Comparison of ENCODE assay signal across 27 cellular contexts in the genomic region with DNA sequence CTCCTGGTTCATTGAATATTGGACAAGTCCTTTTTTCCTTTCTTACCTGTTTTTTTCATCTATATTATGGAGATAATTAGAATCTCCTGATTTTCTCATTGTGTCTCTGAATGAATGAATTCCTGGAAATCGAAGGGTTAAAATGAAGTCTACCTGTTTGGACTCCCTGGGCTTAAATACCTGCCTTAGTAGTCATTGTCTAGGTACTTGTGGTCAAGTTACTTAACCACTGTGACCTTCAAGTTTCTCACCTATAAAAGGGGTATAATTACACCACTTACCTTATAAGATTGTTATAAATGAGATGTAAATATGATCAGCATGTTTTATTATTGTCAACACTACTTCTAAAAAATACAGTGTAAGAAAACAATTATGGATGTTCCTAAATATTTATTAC.
"Had no signal": no experiment of that assay in that cellular context is flagged by ENCODE, and none has a peak within 500 bp of the region (broad histone marks: within the 10 kb centered on the region; RNA-seq: fewer than 3 reads in every experiment).

No MANE protein-coding gene starts in this region.

- ATAC-seq: left cardiac atrium; left ventricle myocardium superior; naive thymus-derived CD4-positive, alpha-beta T cell; sciatic nerve; stimulated activated effector memory CD8-positive, alpha-beta T cell treated with anti-CD3 and anti-CD28 coated beads, Interleukin-12 subunit alpha, Interleukin-12 subunit beta, amount 100 ng/mL, for 72 hours had no signal

- H3K36me3 ChIP-seq: brain microvascular endothelial cell, esophagus squamous epithelium, ovary, thoracic aorta had no signal

- H3K27ac ChIP-seq: brain microvascular endothelial cell, epithelial cell of prostate, esophagus squamous epithelium, ovary, skin epidermis, thoracic aorta, VCaP had no signal

- H3K4me1 ChIP-seq: esophagus squamous epithelium had no signal

- DNase-seq: activated CD4-positive, alpha-beta T cell treated with anti-CD3 and anti-CD28 coated beads for 4 hours; activated CD4-positive, alpha-beta T cell treated with anti-CD3 and anti-CD28 coated beads, Interleukin-2, amount 50 U/mL, for 48 hours; activated CD8-positive, alpha-beta memory T cell treated with anti-CD3 and anti-CD28 coated beads for 24 hours; activated effector memory CD4-positive, alpha-beta T cell treated with anti-CD3 and anti-CD28 coated beads, Interleukin-2, amount 50 U/mL, for 16 hours; activated naive CD4-positive, alpha-beta T cell treated with anti-CD3 and anti-CD28 coated beads for 36 hours; activated naive CD8-positive, alpha-beta T cell treated with anti-CD3 and anti-CD28 coated beads for 36 hours; brain microvascular endothelial cell; central memory CD4-positive, alpha-beta T cell; endodermal cell; esophagus squamous epithelium; left cardiac atrium; left ventricle myocardium superior; naive thymus-derived CD4-positive, alpha-beta T cell; ovary; retina; stimulated activated CD4-positive, alpha-beta T cell treated with anti-CD3 and anti-CD28 coated beads, Interleukin-12 subunit alpha, Interleukin-12 subunit beta, amount 100 ng/mL, for 4 hours; stimulated activated CD4-positive, alpha-beta T cell treated with anti-CD3 and anti-CD28 coated beads, Interleukin-4, amount 100 ng/mL, for 24 hours; T-helper 9 cell had no signal

- H3K9me3 ChIP-seq: esophagus squamous epithelium, ovary, thoracic aorta had no signal

- FAIRE-seq: astrocyte, islet of Langerhans, urothelium cell line had no signal

- H3K4me3 ChIP-seq: esophagus squamous epithelium, ovary, skin epidermis, thoracic aorta had no signal

- H3K27me3 ChIP-seq: brain microvascular endothelial cell, esophagus squamous epithelium, ovary had no signal
